In the genomic region with DNA sequence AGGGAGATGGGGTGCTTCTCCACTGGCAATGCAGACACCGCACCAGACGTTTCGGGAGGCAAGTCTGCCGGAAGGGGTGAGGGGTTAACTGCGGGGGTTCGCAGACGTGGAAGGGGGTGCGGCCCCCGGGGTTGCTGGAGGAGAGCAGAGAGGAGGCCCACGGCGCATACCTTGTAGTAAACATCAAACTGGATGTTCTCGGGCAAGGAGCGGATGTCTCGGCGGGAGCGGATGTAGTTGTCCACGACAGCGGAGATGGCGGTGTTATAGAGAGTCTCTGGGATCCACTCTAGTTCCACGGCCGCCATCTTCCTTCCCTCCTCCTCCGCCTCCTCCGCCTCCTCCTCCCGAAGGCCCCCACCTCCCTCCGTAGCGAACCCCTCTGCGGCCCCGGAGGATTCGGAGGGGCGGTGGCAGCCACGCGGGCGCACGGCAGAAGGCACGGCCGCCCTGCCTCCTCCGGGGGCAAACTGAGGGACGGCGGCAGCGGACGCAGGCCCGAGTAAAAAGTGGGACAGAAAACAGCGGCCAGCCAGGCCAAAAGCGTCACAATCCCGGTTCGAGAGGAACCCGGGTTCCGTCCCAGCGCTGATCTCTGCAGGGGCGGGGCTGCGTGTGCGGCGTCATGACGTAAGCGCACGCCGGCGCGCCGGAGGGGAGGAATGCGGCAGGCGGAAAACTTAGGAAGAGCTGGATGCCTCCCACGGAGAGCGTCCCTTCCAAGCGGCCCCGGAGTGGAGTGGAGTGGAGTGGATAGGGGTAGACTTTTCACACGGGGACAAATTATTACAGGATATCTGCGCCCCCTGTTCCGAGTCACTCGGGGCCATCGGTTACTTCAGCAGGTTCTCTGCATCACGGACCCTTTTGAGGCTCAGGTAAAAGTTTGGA, we compare ENCODE assay signal across 8 cellular contexts. TPM values are rescaled to one million over a fixed set of nuclear protein-coding genes. Genes with fewer than 3 reads are reported as not detected.
DNase-seq lines count a peak whose midpoint lies in the region; ATAC-seq and TF ChIP-seq lines count a peak whose summit lies in the region.

A gene with protein sequence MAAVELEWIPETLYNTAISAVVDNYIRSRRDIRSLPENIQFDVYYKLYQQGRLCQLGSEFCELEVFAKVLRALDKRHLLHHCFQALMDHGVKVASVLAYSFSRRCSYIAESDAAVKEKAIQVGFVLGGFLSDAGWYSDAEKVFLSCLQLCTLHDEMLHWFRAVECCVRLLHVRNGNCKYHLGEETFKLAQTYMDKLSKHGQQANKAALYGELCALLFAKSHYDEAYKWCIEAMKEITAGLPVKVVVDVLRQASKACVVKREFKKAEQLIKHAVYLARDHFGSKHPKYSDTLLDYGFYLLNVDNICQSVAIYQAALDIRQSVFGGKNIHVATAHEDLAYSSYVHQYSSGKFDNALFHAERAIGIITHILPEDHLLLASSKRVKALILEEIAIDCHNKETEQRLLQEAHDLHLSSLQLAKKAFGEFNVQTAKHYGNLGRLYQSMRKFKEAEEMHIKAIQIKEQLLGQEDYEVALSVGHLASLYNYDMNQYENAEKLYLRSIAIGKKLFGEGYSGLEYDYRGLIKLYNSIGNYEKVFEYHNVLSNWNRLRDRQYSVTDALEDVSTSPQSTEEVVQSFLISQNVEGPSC (minus strand): TSS at position 619 of the 891 bp plus-strand sequence. CDS start 311 bp downstream, at position 308.

- H3K4me3 ChIP-seq in WI38 (ENCODE audit: low read depth, low read length) (peak within 1 kb of the TSS; percentile 100), mammary epithelial cell (replicated peaks in 1 of 3; ENCODE audit: insufficient read depth in 1 of 3, low read depth in 2 of 3, low read length in 3 of 3) (peak within 1 kb of the TSS; percentile 74 to 97 (median 88)), smooth muscle cell (peak within 1 kb of the TSS; percentile 82)

- dilution Hi-C loops in mammary epithelial cell (cut with HindIII; ENCODE audit: low sequenced_read_pairs) = no loop called here

- no TSS peak for BruUV-seq in mammary epithelial cell (replicated peaks; lab: Mats Ljungman, UMichigan)

- DNase-seq in A172 (ENCODE audit: low spot score) (peak; percentile 84), NCI-H2171 (lab: John Stamatoyannopoulos, UW) (peak; percentile 87), mammary epithelial cell (peak; percentile 86), iPS-NIHi11 (ENCODE audit: low spot score) (peak; percentile 93), smooth muscle cell (lab: John Stamatoyannopoulos, UW; ENCODE audit: unreplicated experiment) (peak; percentile 84)

- H3K36me3 ChIP-seq in mammary epithelial cell (ENCODE audit: insufficient read depth, low read length) (peaks cover 2% of the 10 kb centered on the region), smooth muscle cell (ENCODE audit: low read depth) (no peaks in the 10 kb centered on the region)

- H4K20me1 ChIP-seq in mammary epithelial cell (ENCODE audit: insufficient read depth, low read length) (no peaks in the 10 kb centered on the region), smooth muscle cell (ENCODE audit: low read depth) (peaks cover 42% of the 10 kb centered on the region)

- H2AFZ ChIP-seq in mammary epithelial cell (ENCODE audit: low read depth, low read length) (peak within 1 kb of the TSS; percentile 96), smooth muscle cell (ENCODE audit: low read depth) (peak within 1 kb of the TSS; percentile 78)

- CTCF ChIA-PET in mammary epithelial cell (lab: Charles Lee; ENCODE audit: low non-redundant PET) = no interaction called here

- H3K27ac ChIP-seq in mammary epithelial cell (ENCODE audit: insufficient read depth, low read depth, low read length) = peak within 1 kb of the TSS; percentile 79
- H3K27ac ChIP-seq in smooth muscle cell (ENCODE audit: low read depth) = peak within 1 kb of the TSS; percentile 98

- in situ Hi-C loops in mammary epithelial cell (cut with MboI; ENCODE audit: low sequenced_read_pairs in 2 of 2) = loop anchor here in 1 of 2 donors (5.0 kb wide), 1 partner anchor 46 kb away; no protein-coding TSS in a partner anchor

- no peaks in the 10 kb centered on the region for H3K27me3 ChIP-seq in mammary epithelial cell (ENCODE audit: insufficient read depth, low read length)
- H3K27me3 ChIP-seq in smooth muscle cell (ENCODE audit: low read depth) = no peaks in the 10 kb centered on the region

- H3K9ac ChIP-seq in mammary epithelial cell (ENCODE audit: insufficient read depth, low read length) = peak within 1 kb of the TSS; percentile 93
- H3K9ac ChIP-seq in smooth muscle cell (ENCODE audit: low read depth) = peak within 1 kb of the TSS; percentile 98

- intact Hi-C loops in mammary epithelial cell (cut with micrococcal nuclease) = loop anchor here (1.0 to 2.0 kb wide), 2 partner anchors 43 to 75 kb away; partner anchors contain the start of gene PPM1D

- no peaks in the 10 kb centered on the region for H3F3A ChIP-seq in smooth muscle cell (ENCODE audit: low read depth)

- H3K9me3 ChIP-seq in mammary epithelial cell (replicated peaks; ENCODE audit: insufficient read depth, low read length) = no peaks in the 10 kb centered on the region
- H3K9me3 ChIP-seq in smooth muscle cell (replicated peaks; ENCODE audit: low read depth) = no peaks in the 10 kb centered on the region

- H3K4me2 ChIP-seq in mammary epithelial cell (ENCODE audit: insufficient read depth, low read depth, low read length) (peak within 1 kb of the TSS; percentile 94), smooth muscle cell (peak within 1 kb of the TSS; percentile 98)

- TF ChIP-seq CTCF in WI38 (IDR thresholded peaks at IDR 0.05; ENCODE audit: low read depth, low read length) (no peak), mammary epithelial cell (conservative IDR thresholded peaks at IDR 0.05 in 1 of 2, IDR thresholded peaks at IDR 0.05 in 1 of 2; ENCODE audit: extremely low read depth in 1 of 2, insufficient read depth in 1 of 2, low read depth in 1 of 2, low read length in 2 of 2) (peak in 1 of 2 donors; percentile 5), smooth muscle cell (IDR thresholded peaks at IDR 0.05; ENCODE audit: borderline replicate concordance, insufficient read depth, poor library complexity, severe bottlenecking) (no peak)

- 0% methylated on average over 22 of the region's 72 CpGs for WGBS in mammary epithelial cell (ENCODE audit: low coverage, missing lambda C conversion rate)
- WGBS in smooth muscle cell (ENCODE audit: low lambda C conversion rate) = under 1% methylated on average over 56 of the region's 72 CpGs

- H3K79me2 ChIP-seq in mammary epithelial cell (ENCODE audit: insufficient read depth, low read length) = peaks cover 63% of the 10 kb centered on the region
- H3K79me2 ChIP-seq in smooth muscle cell (ENCODE audit: low read depth) = peaks cover 66% of the 10 kb centered on the region

- H3K4me1 ChIP-seq in mammary epithelial cell (ENCODE audit: insufficient read depth, low read length) (peaks cover 15% of the 10 kb centered on the region), smooth muscle cell (ENCODE audit: low read depth) (peaks cover 22% of the 10 kb centered on the region)

- ATAC-seq in GM18861 (IDR thresholded peaks at IDR 0.05; ENCODE audit: unreplicated experiment) (peak; percentile 81), HG03095 (IDR thresholded peaks at IDR 0.05; ENCODE audit: unreplicated experiment) (peak; percentile 86)

RNA-seq across cellular contexts. Expression of the gene that starts here (rescaled TPM):
- total RNA-seq in A172 (2014; rRNA removed; shearing (Covaris generic)) = 36.7 and 42.4 TPM in 2 replicates
- 10 to 100 TPM; 31.2 to 38.1 TPM for total RNA-seq in mammary epithelial cell
- 9.4 TPM for polyA plus RNA-seq in mammary epithelial cell
- 25.2 TPM for polyA minus RNA-seq in mammary epithelial cell
- total RNA-seq in smooth muscle cell = 40.9 and 57.1 TPM in 2 replicates
- polyA plus RNA-seq in smooth muscle cell = 36.9 and 38.3 TPM in 2 replicates

Comparison
In these comparisons a context has a peak if more than half of its experiments do, and no peak if none do; other contexts are left out.
1. Peak in every context shown above with its lines: DNase-seq, ATAC-seq, H3K4me3 ChIP-seq and H3K27ac ChIP-seq.